Comparison of ENCODE assay signal across 17 cellular contexts in the genomic region with DNA sequence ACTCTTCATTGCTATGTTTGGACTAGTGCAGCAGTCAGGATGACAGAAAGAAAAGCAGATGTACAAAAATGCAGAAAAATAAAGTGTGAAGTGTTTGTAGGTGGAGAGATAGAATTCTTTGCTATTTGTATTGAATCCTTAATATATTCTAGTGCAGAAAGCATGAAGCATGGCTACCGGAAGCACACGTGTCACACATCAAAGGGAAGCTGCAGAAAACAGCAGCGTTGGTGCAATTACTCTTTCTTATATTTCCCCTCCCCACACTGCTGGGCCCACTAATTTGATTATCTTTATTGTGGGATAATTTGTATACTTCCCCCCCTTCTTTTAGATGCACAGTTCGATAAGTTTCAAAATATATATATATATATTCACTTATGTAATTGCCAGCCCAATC.
"Had no signal": no experiment of that assay in that cellular context is flagged by ENCODE, and none has a peak within 500 bp of the region (broad histone marks: within the 10 kb centered on the region; RNA-seq: fewer than 3 reads in every experiment).

No MANE protein-coding gene starts in this region.

- H3K4me3 ChIP-seq: coronary artery, left ventricle myocardium inferior, mucosa of descending colon, sigmoid colon, spleen, thoracic aorta had no signal

- H3K9me3 ChIP-seq: left ventricle myocardium inferior, mucosa of descending colon, neutrophil, sigmoid colon, spleen, thoracic aorta had no signal

- H3K4me3 Mint-ChIP-seq: activated CD4-positive, alpha-beta T cell treated with anti-CD3 and anti-CD28 coated beads, Interleukin-2, amount 10 ng/mL, durations not matched to agents 7 days and 5 days; activated naive CD8-positive, alpha-beta T cell; brain; naive thymus-derived CD8-positive, alpha-beta T cell had no signal

- H3K27me3 ChIP-seq: neutrophil, sigmoid colon, spleen had no signal

- H3K79me2 ChIP-seq: parathyroid adenoma had no signal

- H3K36me3 ChIP-seq: neutrophil, sigmoid colon, spleen, thoracic aorta had no signal

- H3K27me3 Mint-ChIP-seq: activated CD4-positive, alpha-beta T cell treated with anti-CD3 and anti-CD28 coated beads, Interleukin-2, amount 10 ng/mL, durations not matched to agents 7 days and 5 days; activated naive CD8-positive, alpha-beta T cell; brain; naive thymus-derived CD8-positive, alpha-beta T cell had no signal

- ATAC-seq: mucosa of descending colon; naive thymus-derived CD8-positive, alpha-beta T cell had no signal

- H3K9ac ChIP-seq: parathyroid adenoma had no signal

- H3K4me1 ChIP-seq: parathyroid adenoma had no signal

- H2AFZ ChIP-seq: parathyroid adenoma had no signal

- H3K27ac Mint-ChIP-seq: activated CD4-positive, alpha-beta T cell treated with anti-CD3 and anti-CD28 coated beads, Interleukin-2, amount 10 ng/mL, durations not matched to agents 7 days and 5 days; brain had no signal

- H3K27ac ChIP-seq: coronary artery, left ventricle myocardium inferior, neutrophil, parathyroid adenoma, sigmoid colon, thoracic aorta had no signal

- DNase-seq: activated CD4-positive, alpha-beta T cell treated with anti-CD3 and anti-CD28 coated beads, Interleukin-2, amount 10 ng/mL, durations not matched to agents 7 days and 5 days; amniotic stem cell; central memory CD4-positive, alpha-beta T cell; effector CD8-positive, alpha-beta T cell; foreskin fibroblast; left ventricle myocardium inferior; mucosa of descending colon; sigmoid colon; spleen; stimulated activated CD4-positive, alpha-beta T cell treated with anti-CD3 and anti-CD28 coated beads, Interleukin-1b, Interleukin-23, amount 100 ng/mL, for 48 hours had no signal

- H3K9me3 Mint-ChIP-seq: activated CD4-positive, alpha-beta T cell treated with anti-CD3 and anti-CD28 coated beads, Interleukin-2, amount 10 ng/mL, durations not matched to agents 7 days and 5 days; brain; naive thymus-derived CD8-positive, alpha-beta T cell had no signal
